Comparison of ENCODE assay signal across 14 cellular contexts in the genomic region with DNA sequence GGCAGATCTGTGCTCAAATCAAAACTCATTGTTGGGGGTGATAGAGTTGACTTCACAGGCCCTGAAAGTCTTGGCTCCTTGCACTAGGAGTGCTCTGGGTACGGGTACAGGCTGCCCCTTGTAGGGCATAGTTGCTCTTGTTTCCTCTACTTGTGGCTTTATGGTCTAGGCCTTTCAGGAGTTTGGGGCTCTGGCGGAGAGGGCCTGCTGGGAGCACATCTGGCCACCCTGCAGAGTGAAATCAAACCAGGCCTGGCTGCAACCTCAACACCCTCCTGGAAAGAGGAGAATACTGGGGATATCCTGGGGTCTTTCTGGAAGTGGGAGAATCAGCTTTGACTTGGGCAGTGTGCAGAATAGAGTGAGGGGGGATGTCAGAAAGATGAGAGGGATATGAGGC. TPM values are rescaled to one million over a fixed set of nuclear protein-coding genes. Genes with fewer than 3 reads are reported as not detected.
DNase-seq lines count a peak whose midpoint lies in the region; ATAC-seq and TF ChIP-seq lines count a peak whose summit lies in the region.
"Had no signal": no experiment of that assay in that cellular context is flagged by ENCODE, and none has a peak within 500 bp of the region (broad histone marks: within the 10 kb centered on the region; RNA-seq: fewer than 3 reads in every experiment).

No MANE protein-coding gene starts in this region.

- no peak for TF ChIP-seq EP300 in SK-N-SH (IDR thresholded peaks at IDR 0.05; ENCODE audit: borderline replicate concordance in 1 of 2, low read depth in 1 of 2, low read length in 1 of 2)

- DNase-seq in SK-N-SH = peak; percentile 44
- DNase-seq in coronary artery (ENCODE audit: low spot score) = peak; percentile 26
- peak in 1 of 2 donors; percentile 11 for DNase-seq in tibial artery
- DNase-seq in COLO668 (lab: John Stamatoyannopoulos, UW; ENCODE audit: unreplicated experiment) = no peak
- no peak for DNase-seq in NCI-H774 (lab: John Stamatoyannopoulos, UW)
- no peak for DNase-seq in NCI-H2029 treated with DMSO at 0.1 percent for 48 hours (lab: John Stamatoyannopoulos, UW)
- DNase-seq: activated T-cell treated with anti-CD3 and anti-CD28 coated beads, Interleukin-2, amount 50 U/mL, for 72 hours; anterior cingulate cortex; KG1; NCI-H2107 had no signal

- no peak for TF ChIP-seq RAD21 in SK-N-SH (IDR thresholded peaks at IDR 0.05; ENCODE audit: low read length)

- POLR2A ChIA-PET in SK-N-SH (lab: Yijun Ruan, JAX) = interaction anchor here (1.1 to 1.4 kb wide), 2 partner anchors 11 to 103 kb away, joined by 4 to 5 read pairs; a partner anchor contains a TSS

- peak overlapping the region; percentile 84 for H3K9ac ChIP-seq in SK-N-SH

- 31% methylated on average over 2 of the region's 2 CpGs for WGBS in SK-N-SH (ENCODE audit: low lambda C conversion rate)
- 90 to 93% methylated on average over 2 of the region's 2 CpGs for WGBS in mesodermal cell (ENCODE audit: insufficient coverage in 2 of 2), 2 experiments

- intact Hi-C loops in tibial artery (cut with DNase I; ENCODE audit: low total_unique reads) = no loop called here

- peak overlapping the region; percentile 58 to 71 for H3K4me3 ChIP-seq in SK-N-SH (ENCODE audit: low read depth in 2 of 2, low read length in 1 of 2)
- H3K4me3 ChIP-seq in coronary artery = peak overlapping the region; percentile 76
- H3K4me3 ChIP-seq in mesodermal cell (ENCODE audit: extremely low read depth, insufficient read depth, low read length, poor library complexity, severe bottlenecking) = peak overlapping the region; percentile 51
- peak overlapping the region; percentile 60 to 64 for H3K4me3 ChIP-seq in tibial artery

- peaks cover 68% of the 10 kb centered on the region for H3K79me2 ChIP-seq in SK-N-SH (ENCODE audit: insufficient read depth)

- H3K27ac ChIP-seq in SK-N-SH (ENCODE audit: low read depth in 2 of 2, low read length in 1 of 2) (peak overlapping the region; percentile 72 to 85), coronary artery (peak overlapping the region in 1 of 2 donors; percentile 79), mesodermal cell (ENCODE audit: low read depth, low read length, severe bottlenecking) (no peak overlapping the region), tibial artery (peak overlapping the region; percentile 52 to 74)
- H3K27ac ChIP-seq: 22Rv1 had no signal

- no peaks in the 10 kb centered on the region for H3K9me2 ChIP-seq in SK-N-SH

- peak overlapping the region; percentile 84 for H3K4me2 ChIP-seq in SK-N-SH

- no peak overlapping the region for H2AFZ ChIP-seq in SK-N-SH (ENCODE audit: low read depth)

- no peak for TF ChIP-seq CTCF in SK-N-SH (IDR thresholded peaks at IDR 0.05)
- no peak for TF ChIP-seq CTCF in coronary artery (IDR thresholded peaks at IDR 0.05)
- TF ChIP-seq CTCF in tibial artery (IDR thresholded peaks at IDR 0.05) = no peak

- CTCF ChIA-PET in SK-N-SH (lab: Yijun Ruan, JAX) = interaction anchor here (1.4 kb wide), 1 partner anchor 11 kb away, joined by 7 read pairs; no protein-coding TSS in a partner anchor

- ATAC-seq in SK-N-SH treated with all-trans-retinoic acid at 6 μM for 48 hours = no peak
- ATAC-seq: activated T-cell treated with anti-CD3 and anti-CD28 coated beads, Interleukin-2, amount 50 U/mL, for 72 hours had no signal

- H3K36me3 ChIP-seq in SK-N-SH (replicated peaks in 1 of 2; ENCODE audit: control insufficient read depth in 1 of 2, insufficient read depth in 2 of 2, low read length in 1 of 2) (peaks cover 22 to 51% of the 10 kb centered on the region in 2 experiments), mesodermal cell (ENCODE audit: control insufficient read depth, insufficient read depth, low read length) (peaks cover 49% of the 10 kb centered on the region), tibial artery (no peaks in the 10 kb centered on the region)

- H3K4me1 ChIP-seq in SK-N-SH (ENCODE audit: control insufficient read depth in 1 of 2, insufficient read depth in 2 of 2, low read depth in 1 of 2, low read length in 1 of 2) (peaks cover 37 to 43% of the 10 kb centered on the region in 2 experiments), mesodermal cell (ENCODE audit: control insufficient read depth, insufficient read depth, low read length, poor library complexity, severe bottlenecking) (peaks cover 50% of the 10 kb centered on the region), tibial artery (peaks cover 0 to 89% (median 68%) of the 10 kb centered on the region in 4 donors)

- peaks cover 46% of the 10 kb centered on the region for H4K20me1 ChIP-seq in SK-N-SH (ENCODE audit: insufficient read depth)

- H3K9me3 ChIP-seq in SK-N-SH (no peaks in the 10 kb centered on the region), mesodermal cell (ENCODE audit: control insufficient read depth, low read length) (no peaks in the 10 kb centered on the region), tibial artery (no peaks in the 10 kb centered on the region)
- H3K9me3 ChIP-seq: right lobe of liver had no signal

- no peaks in the 10 kb centered on the region for H3K27me3 ChIP-seq in SK-N-SH (ENCODE audit: insufficient read depth)
- H3K27me3 ChIP-seq in tibial artery = no peaks in the 10 kb centered on the region
- H3K27me3 ChIP-seq: right lobe of liver had no signal

- peaks cover 42% of the 10 kb centered on the region for H3F3A ChIP-seq in SK-N-SH (replicated peaks; ENCODE audit: insufficient read depth)

TF ChIP-seq in SK-N-SH, 30 proteins besides CTCF, POLR2A, EP300 and RAD21:
- TF ChIP-seq TAF1 (IDR thresholded peaks at IDR 0.05; ENCODE audit: borderline replicate concordance, low read depth, low read length) = 0 out of 2 replicates have a peak, but pooled peaks have one; percentile 3
- TF ChIP-seq GABPA (IDR thresholded peaks at IDR 0.05; ENCODE audit: low read depth) = no peak

TF ChIP-seq in SK-N-SH treated with all-trans-retinoic acid at 6 μM for 48 hours, 23 proteins besides CTCF, POLR2A, EP300 and RAD21:
- TF ChIP-seq ZFP3 (CRISPR knock-in tag; IDR thresholded peaks at IDR 0.05) (no peak), ZC3H10 (CRISPR knock-in tag; IDR thresholded peaks at IDR 0.05) (no peak), TCF4 (CRISPR knock-in tag; IDR thresholded peaks at IDR 0.05; ENCODE audit: borderline replicate concordance) (no peak), ISL1 (CRISPR knock-in tag; IDR thresholded peaks at IDR 0.05) (no peak), ZNF565 (CRISPR knock-in tag; conservative IDR thresholded peaks at IDR 0.05; ENCODE audit: low read depth) (no peak), ZFP30 (CRISPR knock-in tag; IDR thresholded peaks at IDR 0.05) (no peak), ESRRG (CRISPR knock-in tag; IDR thresholded peaks at IDR 0.05) (no peak), ZNF70 (CRISPR knock-in tag; IDR thresholded peaks at IDR 0.05) (no peak)
- TF ChIP-seq, protein P1, sequence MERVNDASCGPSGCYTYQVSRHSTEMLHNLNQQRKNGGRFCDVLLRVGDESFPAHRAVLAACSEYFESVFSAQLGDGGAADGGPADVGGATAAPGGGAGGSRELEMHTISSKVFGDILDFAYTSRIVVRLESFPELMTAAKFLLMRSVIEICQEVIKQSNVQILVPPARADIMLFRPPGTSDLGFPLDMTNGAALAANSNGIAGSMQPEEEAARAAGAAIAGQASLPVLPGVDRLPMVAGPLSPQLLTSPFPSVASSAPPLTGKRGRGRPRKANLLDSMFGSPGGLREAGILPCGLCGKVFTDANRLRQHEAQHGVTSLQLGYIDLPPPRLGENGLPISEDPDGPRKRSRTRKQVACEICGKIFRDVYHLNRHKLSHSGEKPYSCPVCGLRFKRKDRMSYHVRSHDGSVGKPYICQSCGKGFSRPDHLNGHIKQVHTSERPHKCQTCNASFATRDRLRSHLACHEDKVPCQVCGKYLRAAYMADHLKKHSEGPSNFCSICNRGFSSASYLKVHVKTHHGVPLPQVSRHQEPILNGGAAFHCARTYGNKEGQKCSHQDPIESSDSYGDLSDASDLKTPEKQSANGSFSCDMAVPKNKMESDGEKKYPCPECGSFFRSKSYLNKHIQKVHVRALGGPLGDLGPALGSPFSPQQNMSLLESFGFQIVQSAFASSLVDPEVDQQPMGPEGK (CRISPR knock-in tag; IDR thresholded peaks at IDR 0.05; ENCODE audit: borderline replicate concordance) = no peak
TF ChIP-seq in SK-N-SH treated with all-trans-retinoic acid at 6 μM for 48 hours: peak in this region for 0.

RNA-seq across cellular contexts. Expression of a gene that starts 1.5 kb away (rescaled TPM):
- 2,247 and 2,678 TPM in 2 replicates for polyA plus RNA-seq in SK-N-SH (2012; rRNA removed)
- polyA plus RNA-seq in SK-N-SH (2012; cell fraction: cytosol; rRNA removed) = 1,829 and 2,247 TPM in 2 replicates
- polyA plus RNA-seq in SK-N-SH (2012; cell fraction: nucleus; rRNA removed) = 2,574 and 3,187 TPM in 2 replicates
- 718 TPM for polyA plus RNA-seq in mesodermal cell (2013, experiment 1 of 2)
- polyA plus RNA-seq in mesodermal cell (2013, experiment 2 of 2) = 804 TPM

Comparison
In these comparisons a context has a peak if more than half of its experiments do, and no peak if none do; other contexts are left out.
1. DNase-seq: peak in SK-N-SH (single experiment) and coronary artery (single experiment); none in COLO668 (single experiment), NCI-H774 (single experiment) and NCI-H2029 treated with DMSO at 0.1 percent for 48 hours (single experiment).
2. Peak in every context shown above with its lines, with median percentiles within 50 percentile points of each other: H3K4me3 ChIP-seq.